Comparison of ENCODE assay signal across 1 cellular context in the genomic region with DNA sequence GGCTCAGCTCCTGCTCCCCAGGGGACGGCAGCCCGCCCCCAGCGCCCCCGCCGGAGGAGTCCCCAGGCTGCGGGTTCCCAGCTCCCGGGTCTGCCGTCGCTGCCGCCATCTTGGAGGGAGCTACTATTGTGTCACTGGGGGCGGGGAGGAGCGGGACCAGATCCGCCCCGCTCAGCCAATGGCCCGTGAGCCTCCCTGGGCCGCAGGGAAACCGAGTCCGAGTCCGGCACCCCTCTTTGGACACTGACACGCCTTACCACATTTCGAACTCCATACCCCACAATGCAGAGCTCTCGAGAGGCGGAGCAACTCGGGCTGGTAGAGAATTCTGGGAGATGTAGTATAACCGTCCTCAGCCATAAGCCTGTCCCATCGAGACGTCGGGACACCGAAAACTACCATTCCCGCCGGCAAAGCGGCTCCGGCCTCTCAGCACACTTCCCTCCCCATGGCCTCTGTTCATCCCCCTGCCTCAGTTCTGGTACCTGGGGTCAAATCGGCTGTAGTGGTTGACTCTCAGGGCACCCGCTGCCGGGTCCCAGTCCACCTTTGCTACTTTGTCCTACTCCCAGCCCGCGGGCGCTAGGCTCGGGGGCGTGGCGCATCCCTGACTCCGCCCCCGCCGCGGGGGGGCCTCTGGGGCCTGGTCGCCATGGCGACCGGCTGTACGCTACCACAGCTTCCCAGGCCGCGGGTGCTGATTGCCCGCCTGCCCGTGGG.
TF ChIP-seq lines count a peak whose summit lies in the region.

A gene (minus strand): TSS at position 133 of the 720 bp plus-strand sequence. CDS start 24 bp downstream, at position 109.
A gene with protein sequence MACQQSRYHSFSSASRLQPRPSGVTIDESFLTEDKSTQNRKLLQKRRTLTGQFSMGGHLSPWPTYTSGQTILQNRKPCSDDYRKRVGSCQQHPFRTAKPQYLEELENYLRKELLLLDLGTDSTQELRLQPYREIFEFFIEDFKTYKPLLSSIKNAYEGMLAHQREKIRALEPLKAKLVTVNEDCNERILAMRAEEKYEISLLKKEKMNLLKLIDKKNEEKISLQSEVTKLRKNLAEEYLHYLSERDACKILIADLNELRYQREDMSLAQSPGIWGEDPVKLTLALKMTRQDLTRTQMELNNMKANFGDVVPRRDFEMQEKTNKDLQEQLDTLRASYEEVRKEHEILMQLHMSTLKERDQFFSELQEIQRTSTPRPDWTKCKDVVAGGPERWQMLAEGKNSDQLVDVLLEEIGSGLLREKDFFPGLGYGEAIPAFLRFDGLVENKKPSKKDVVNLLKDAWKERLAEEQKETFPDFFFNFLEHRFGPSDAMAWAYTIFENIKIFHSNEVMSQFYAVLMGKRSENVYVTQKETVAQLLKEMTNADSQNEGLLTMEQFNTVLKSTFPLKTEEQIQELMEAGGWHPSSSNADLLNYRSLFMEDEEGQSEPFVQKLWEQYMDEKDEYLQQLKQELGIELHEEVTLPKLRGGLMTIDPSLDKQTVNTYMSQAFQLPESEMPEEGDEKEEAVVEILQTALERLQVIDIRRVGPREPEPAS (plus strand): TSS at position 462 of the 720 bp plus-strand sequence. CDS start 261 bp downstream, outside the sequence.

TF ChIP-seq in K562, 482 proteins besides CTCF, POLR2A, EP300 and RAD21 (continued from another document and continues in another):
- TF ChIP-seq, protein P1, sequence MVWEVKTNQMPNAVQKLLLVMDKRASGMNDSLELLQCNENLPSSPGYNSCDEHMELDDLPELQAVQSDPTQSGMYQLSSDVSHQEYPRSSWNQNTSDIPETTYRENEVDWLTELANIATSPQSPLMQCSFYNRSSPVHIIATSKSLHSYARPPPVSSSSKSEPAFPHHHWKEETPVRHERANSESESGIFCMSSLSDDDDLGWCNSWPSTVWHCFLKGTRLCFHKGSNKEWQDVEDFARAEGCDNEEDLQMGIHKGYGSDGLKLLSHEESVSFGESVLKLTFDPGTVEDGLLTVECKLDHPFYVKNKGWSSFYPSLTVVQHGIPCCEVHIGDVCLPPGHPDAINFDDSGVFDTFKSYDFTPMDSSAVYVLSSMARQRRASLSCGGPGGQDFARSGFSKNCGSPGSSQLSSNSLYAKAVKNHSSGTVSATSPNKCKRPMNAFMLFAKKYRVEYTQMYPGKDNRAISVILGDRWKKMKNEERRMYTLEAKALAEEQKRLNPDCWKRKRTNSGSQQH (CRISPR knock-in tag; IDR thresholded peaks at IDR 0.05) = no peak
- TF ChIP-seq, protein P2, sequence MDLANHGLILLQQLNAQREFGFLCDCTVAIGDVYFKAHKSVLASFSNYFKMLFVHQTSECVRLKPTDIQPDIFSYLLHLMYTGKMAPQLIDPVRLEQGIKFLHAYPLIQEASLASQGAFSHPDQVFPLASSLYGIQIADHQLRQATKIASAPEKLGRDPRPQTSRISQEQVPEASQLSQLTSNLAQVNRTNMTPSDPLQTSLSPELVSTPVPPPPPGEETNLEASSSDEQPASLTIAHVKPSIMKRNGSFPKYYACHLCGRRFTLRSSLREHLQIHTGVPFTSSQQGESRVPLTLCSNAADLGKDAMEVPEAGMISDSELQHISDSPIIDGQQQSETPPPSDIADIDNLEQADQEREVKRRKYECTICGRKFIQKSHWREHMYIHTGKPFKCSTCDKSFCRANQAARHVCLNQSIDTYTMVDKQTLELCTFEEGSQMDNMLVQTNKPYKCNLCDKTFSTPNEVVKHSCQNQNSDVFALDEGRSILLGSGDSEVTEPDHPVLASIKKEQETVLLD (IDR thresholded peaks at IDR 0.05) = no peak
- TF ChIP-seq HMG20A (CRISPR knock-in tag; conservative IDR thresholded peaks at IDR 0.05) (no peak), ZNF253 (CRISPR knock-in tag; conservative IDR thresholded peaks at IDR 0.05) (no peak), MCM7 (IDR thresholded peaks at IDR 0.05) (no peak), POLR2B (IDR thresholded peaks at IDR 0.05; ENCODE audit: low read depth, partially characterized antibody) (peak; percentile 71), ZNF174 (CRISPR knock-in tag; IDR thresholded peaks at IDR 0.05) (no peak), POLR2AphosphoS2 (IDR thresholded peaks at IDR 0.05; ENCODE audit: low read length) (peak; percentile 38; the same call in 1 of the 2 replicates), ETV1 (tag; conservative IDR thresholded peaks at IDR 0.05; ENCODE audit: low read depth) (no peak), CREB1 (IDR thresholded peaks at IDR 0.05) (no peak), CREB1 (CRISPR knock-in tag; IDR thresholded peaks at IDR 0.05) (peak; percentile 59), ZZZ3 (IDR thresholded peaks at IDR 0.05) (no peak), CREBBP (IDR thresholded peaks at IDR 0.05; ENCODE audit: low read depth, low read length) (no peak), HNRNPLL (IDR thresholded peaks at IDR 0.05; ENCODE audit: low read depth, low read length, poor library complexity, severe bottlenecking) (peak; percentile 16), MTA2 (IDR thresholded peaks at IDR 0.05; ENCODE audit: low read depth) (no peak), SMARCA5 (IDR thresholded peaks at IDR 0.05) (no peak), PHTF2 (CRISPR knock-in tag; IDR thresholded peaks at IDR 0.05) (no peak), YY1 (IDR thresholded peaks at IDR 0.05; ENCODE audit: borderline replicate concordance in 1 of 3, control insufficient read depth in 1 of 3, extremely low read depth in 1 of 3, insufficient read depth in 3 of 3, insufficient read length in 1 of 3, insufficient replicate concordance in 2 of 3, low read depth in 1 of 3, low read length in 2 of 3) (peak; percentile 88 to 98 (median 96)), DDX20 (tag; IDR thresholded peaks at IDR 0.05; ENCODE audit: low read depth) (peak; percentile 42; the same call in 1 of the 2 replicates), ZNF232 (CRISPR knock-in tag; IDR thresholded peaks at IDR 0.05) (no peak), ETV5 (CRISPR knock-in tag; IDR thresholded peaks at IDR 0.05; ENCODE audit: low read depth) (no peak; the same call in 1 of the 2 replicates), ZNF212 (CRISPR knock-in tag; IDR thresholded peaks at IDR 0.05) (no peak), SREBF1 (IDR thresholded peaks at IDR 0.05; ENCODE audit: borderline replicate concordance, low read depth, low read length) (0 out of 2 replicates have a peak, but pooled peaks have one; percentile 35), JUN (IDR thresholded peaks at IDR 0.05; ENCODE audit: borderline replicate concordance, low read depth, low read length) (no peak; the same call in 1 of the 2 replicates), JUN (CRISPR knock-in tag; IDR thresholded peaks at IDR 0.05; ENCODE audit: borderline replicate concordance) (no peak; the same call in 1 of the 2 replicates), CAMTA2 (CRISPR knock-in tag; conservative IDR thresholded peaks at IDR 0.05) (no peak), GTF2E2 (tag; IDR thresholded peaks at IDR 0.05) (peak; percentile 57; the same call in 1 of the 2 replicates)
- TF ChIP-seq, protein P3, sequence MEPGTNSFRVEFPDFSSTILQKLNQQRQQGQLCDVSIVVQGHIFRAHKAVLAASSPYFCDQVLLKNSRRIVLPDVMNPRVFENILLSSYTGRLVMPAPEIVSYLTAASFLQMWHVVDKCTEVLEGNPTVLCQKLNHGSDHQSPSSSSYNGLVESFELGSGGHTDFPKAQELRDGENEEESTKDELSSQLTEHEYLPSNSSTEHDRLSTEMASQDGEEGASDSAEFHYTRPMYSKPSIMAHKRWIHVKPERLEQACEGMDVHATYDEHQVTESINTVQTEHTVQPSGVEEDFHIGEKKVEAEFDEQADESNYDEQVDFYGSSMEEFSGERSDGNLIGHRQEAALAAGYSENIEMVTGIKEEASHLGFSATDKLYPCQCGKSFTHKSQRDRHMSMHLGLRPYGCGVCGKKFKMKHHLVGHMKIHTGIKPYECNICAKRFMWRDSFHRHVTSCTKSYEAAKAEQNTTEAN (CRISPR knock-in tag; IDR thresholded peaks at IDR 0.05) = no peak
- TF ChIP-seq, protein P4, sequence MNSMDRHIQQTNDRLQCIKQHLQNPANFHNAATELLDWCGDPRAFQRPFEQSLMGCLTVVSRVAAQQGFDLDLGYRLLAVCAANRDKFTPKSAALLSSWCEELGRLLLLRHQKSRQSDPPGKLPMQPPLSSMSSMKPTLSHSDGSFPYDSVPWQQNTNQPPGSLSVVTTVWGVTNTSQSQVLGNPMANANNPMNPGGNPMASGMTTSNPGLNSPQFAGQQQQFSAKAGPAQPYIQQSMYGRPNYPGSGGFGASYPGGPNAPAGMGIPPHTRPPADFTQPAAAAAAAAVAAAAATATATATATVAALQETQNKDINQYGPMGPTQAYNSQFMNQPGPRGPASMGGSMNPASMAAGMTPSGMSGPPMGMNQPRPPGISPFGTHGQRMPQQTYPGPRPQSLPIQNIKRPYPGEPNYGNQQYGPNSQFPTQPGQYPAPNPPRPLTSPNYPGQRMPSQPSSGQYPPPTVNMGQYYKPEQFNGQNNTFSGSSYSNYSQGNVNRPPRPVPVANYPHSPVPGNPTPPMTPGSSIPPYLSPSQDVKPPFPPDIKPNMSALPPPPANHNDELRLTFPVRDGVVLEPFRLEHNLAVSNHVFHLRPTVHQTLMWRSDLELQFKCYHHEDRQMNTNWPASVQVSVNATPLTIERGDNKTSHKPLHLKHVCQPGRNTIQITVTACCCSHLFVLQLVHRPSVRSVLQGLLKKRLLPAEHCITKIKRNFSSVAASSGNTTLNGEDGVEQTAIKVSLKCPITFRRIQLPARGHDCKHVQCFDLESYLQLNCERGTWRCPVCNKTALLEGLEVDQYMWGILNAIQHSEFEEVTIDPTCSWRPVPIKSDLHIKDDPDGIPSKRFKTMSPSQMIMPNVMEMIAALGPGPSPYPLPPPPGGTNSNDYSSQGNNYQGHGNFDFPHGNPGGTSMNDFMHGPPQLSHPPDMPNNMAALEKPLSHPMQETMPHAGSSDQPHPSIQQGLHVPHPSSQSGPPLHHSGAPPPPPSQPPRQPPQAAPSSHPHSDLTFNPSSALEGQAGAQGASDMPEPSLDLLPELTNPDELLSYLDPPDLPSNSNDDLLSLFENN (IDR thresholded peaks at IDR 0.05; ENCODE audit: low read depth in 2 of 2, low read length in 2 of 2) = peak in 1 of 2 experiments; percentile 58; a peak in 1 of 4 replicates
- TF ChIP-seq, protein P5, sequence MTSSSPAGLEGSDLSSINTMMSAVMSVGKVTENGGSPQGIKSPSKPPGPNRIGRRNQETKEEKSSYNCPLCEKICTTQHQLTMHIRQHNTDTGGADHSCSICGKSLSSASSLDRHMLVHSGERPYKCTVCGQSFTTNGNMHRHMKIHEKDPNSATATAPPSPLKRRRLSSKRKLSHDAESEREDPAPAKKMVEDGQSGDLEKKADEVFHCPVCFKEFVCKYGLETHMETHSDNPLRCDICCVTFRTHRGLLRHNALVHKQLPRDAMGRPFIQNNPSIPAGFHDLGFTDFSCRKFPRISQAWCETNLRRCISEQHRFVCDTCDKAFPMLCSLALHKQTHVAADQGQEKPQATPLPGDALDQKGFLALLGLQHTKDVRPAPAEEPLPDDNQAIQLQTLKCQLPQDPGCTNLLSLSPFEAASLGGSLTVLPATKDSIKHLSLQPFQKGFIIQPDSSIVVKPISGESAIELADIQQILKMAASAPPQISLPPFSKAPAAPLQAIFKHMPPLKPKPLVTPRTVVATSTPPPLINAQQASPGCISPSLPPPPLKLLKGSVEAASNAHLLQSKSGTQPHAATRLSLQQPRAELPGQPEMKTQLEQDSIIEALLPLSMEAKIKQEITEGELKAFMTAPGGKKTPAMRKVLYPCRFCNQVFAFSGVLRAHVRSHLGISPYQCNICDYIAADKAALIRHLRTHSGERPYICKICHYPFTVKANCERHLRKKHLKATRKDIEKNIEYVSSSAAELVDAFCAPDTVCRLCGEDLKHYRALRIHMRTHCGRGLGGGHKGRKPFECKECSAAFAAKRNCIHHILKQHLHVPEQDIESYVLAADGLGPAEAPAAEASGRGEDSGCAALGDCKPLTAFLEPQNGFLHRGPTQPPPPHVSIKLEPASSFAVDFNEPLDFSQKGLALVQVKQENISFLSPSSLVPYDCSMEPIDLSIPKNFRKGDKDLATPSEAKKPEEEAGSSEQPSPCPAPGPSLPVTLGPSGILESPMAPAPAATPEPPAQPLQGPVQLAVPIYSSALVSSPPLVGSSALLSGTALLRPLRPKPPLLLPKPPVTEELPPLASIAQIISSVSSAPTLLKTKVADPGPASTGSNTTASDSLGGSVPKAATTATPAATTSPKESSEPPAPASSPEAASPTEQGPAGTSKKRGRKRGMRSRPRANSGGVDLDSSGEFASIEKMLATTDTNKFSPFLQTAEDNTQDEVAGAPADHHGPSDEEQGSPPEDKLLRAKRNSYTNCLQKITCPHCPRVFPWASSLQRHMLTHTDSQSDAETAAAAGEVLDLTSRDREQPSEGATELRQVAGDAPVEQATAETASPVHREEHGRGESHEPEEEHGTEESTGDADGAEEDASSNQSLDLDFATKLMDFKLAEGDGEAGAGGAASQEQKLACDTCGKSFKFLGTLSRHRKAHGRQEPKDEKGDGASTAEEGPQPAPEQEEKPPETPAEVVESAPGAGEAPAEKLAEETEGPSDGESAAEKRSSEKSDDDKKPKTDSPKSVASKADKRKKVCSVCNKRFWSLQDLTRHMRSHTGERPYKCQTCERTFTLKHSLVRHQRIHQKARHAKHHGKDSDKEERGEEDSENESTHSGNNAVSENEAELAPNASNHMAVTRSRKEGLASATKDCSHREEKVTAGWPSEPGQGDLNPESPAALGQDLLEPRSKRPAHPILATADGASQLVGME (CRISPR knock-in tag; IDR thresholded peaks at IDR 0.05) = 0 out of 2 replicates have a peak, but pooled peaks have one; percentile 52
- TF ChIP-seq, protein P6, sequence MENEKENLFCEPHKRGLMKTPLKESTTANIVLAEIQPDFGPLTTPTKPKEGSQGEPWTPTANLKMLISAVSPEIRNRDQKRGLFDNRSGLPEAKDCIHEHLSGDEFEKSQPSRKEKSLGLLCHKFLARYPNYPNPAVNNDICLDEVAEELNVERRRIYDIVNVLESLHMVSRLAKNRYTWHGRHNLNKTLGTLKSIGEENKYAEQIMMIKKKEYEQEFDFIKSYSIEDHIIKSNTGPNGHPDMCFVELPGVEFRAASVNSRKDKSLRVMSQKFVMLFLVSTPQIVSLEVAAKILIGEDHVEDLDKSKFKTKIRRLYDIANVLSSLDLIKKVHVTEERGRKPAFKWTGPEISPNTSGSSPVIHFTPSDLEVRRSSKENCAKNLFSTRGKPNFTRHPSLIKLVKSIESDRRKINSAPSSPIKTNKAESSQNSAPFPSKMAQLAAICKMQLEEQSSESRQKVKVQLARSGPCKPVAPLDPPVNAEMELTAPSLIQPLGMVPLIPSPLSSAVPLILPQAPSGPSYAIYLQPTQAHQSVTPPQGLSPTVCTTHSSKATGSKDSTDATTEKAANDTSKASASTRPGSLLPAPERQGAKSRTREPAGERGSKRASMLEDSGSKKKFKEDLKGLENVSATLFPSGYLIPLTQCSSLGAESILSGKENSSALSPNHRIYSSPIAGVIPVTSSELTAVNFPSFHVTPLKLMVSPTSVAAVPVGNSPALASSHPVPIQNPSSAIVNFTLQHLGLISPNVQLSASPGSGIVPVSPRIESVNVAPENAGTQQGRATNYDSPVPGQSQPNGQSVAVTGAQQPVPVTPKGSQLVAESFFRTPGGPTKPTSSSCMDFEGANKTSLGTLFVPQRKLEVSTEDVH (IDR thresholded peaks at IDR 0.05; ENCODE audit: low read depth, partially characterized antibody) = no peak
- TF ChIP-seq, protein P7, sequence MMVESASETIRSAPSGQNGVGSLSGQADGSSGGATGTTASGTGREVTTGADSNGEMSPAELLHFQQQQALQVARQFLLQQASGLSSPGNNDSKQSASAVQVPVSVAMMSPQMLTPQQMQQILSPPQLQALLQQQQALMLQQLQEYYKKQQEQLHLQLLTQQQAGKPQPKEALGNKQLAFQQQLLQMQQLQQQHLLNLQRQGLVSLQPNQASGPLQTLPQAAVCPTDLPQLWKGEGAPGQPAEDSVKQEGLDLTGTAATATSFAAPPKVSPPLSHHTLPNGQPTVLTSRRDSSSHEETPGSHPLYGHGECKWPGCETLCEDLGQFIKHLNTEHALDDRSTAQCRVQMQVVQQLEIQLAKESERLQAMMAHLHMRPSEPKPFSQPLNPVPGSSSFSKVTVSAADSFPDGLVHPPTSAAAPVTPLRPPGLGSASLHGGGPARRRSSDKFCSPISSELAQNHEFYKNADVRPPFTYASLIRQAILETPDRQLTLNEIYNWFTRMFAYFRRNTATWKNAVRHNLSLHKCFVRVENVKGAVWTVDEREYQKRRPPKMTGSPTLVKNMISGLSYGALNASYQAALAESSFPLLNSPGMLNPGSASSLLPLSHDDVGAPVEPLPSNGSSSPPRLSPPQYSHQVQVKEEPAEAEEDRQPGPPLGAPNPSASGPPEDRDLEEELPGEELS (CRISPR knock-in tag; IDR thresholded peaks at IDR 0.05; ENCODE audit: borderline replicate concordance) = no peak
